In the genomic region with DNA sequence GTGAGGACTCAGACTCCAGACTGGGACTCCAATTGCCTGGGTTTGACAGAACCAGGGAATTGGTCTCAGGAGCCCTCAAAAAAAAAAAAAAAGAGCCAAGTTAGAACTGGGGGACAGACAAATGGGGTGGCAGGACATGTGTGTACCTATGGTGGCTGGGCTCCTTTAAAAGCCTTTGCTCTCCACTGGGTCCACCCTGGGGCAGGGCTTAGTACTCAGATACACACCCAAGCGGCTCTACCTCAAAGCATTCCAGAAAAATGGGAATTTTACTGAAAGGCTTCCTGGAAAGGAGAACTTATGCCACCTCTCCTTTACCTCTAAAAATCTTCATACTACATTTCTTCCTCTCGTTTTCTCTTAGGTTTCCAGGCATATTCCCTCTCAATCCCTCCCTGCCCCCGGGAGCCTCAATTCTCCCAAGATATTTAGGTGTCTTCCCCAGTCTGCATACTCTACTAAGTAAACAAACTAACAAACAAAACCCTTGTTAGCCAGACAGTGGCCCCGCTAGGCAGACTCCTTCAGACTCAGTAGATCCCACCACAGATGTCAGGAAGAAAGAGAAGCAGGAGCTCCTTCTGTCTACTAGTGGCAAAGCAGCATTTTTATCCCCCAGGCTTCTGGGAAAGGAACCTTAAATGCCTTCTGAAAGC, we compare ENCODE assay signal across 7 cellular contexts. TPM values are rescaled to one million over a fixed set of nuclear protein-coding genes. Genes with fewer than 3 reads are reported as not detected.
DNase-seq lines count a peak whose midpoint lies in the region; ATAC-seq, FAIRE-seq and TF ChIP-seq lines count a peak whose summit lies in the region.

No MANE protein-coding gene starts in this region.

- TF ChIP-seq CTCF in kidney (IDR thresholded peaks at IDR 0.05; ENCODE audit: borderline replicate concordance, extremely low read depth, insufficient read depth) = no peak

- peak in 1 of 2 donors; percentile 5 for ATAC-seq in activated naive CD4-positive, alpha-beta T cell treated with anti-CD3 and anti-CD28 coated beads, Interleukin-2, amount 50 U/mL, for 72 hours
- no peak for ATAC-seq in HG03039 (IDR thresholded peaks at IDR 0.05; ENCODE audit: unreplicated experiment)

- H3K9ac ChIP-seq in HUES64 (ENCODE audit: low read depth, low read length) (peak overlapping the region; percentile 81), kidney (ENCODE audit: low read length in 2 of 2) (peak overlapping the region; percentile 50 to 89), stomach smooth muscle (ENCODE audit: low read length in 2 of 2) (peak overlapping the region; percentile 93 to 100)

- peak overlapping the region; percentile 99 for H3K4me3 ChIP-seq in HUES64 (ENCODE audit: low read length)
- H3K4me3 ChIP-seq in kidney (ENCODE audit: low read length in 2 of 2) = peak overlapping the region; percentile 97 to 98
- H3K4me3 ChIP-seq in stomach smooth muscle (ENCODE audit: low read length in 2 of 2) = peak overlapping the region; percentile 94 to 95

- 50% methylated on average over 4 of the region's 4 CpGs for WGBS in HUES64

- peaks cover 45 to 50% of the 10 kb centered on the region in 2 donors for H3K36me3 Mint-ChIP-seq in activated naive CD4-positive, alpha-beta T cell treated with anti-CD3 and anti-CD28 coated beads, Interleukin-2, amount 50 U/mL, for 72 hours

- H3K27ac ChIP-seq in HUES64 (ENCODE audit: low read depth, low read length) = peak overlapping the region; percentile 31; the same call in 1 of the 2 replicates
- no peak overlapping the region for H3K27ac ChIP-seq in kidney (ENCODE audit: low read depth in 2 of 2, low read length in 2 of 2)
- peak overlapping the region; percentile 95 for H3K27ac ChIP-seq in stomach smooth muscle (ENCODE audit: low read length)

- H3K27ac Mint-ChIP-seq in activated naive CD4-positive, alpha-beta T cell treated with anti-CD3 and anti-CD28 coated beads, Interleukin-2, amount 50 U/mL, for 72 hours = peak overlapping the region; percentile 96 to 100

- H3K27me3 ChIP-seq in HUES64 (ENCODE audit: insufficient read depth, low read length) (no peaks in the 10 kb centered on the region), stomach smooth muscle (ENCODE audit: control insufficient read depth in 1 of 2, insufficient read depth in 2 of 2, low read length in 2 of 2) (no peaks in the 10 kb centered on the region)

- no peaks in the 10 kb centered on the region for H3K9me3 ChIP-seq in HUES64 (ENCODE audit: insufficient read depth, low read depth, low read length)
- H3K9me3 ChIP-seq in kidney (ENCODE audit: control insufficient read depth in 1 of 2, low read length in 2 of 2) = no peaks in the 10 kb centered on the region
- no peaks in the 10 kb centered on the region for H3K9me3 ChIP-seq in stomach smooth muscle (ENCODE audit: control insufficient read depth in 2 of 2, low read length in 2 of 2)

- H3K4me1 ChIP-seq in HUES64 (ENCODE audit: insufficient read depth, low read length) (peaks cover 16% of the 10 kb centered on the region), kidney (ENCODE audit: control insufficient read depth in 1 of 2, insufficient read depth in 1 of 2, low read depth in 1 of 2, low read length in 2 of 2) (peaks cover 12 to 19% of the 10 kb centered on the region in 2 donors), stomach smooth muscle (ENCODE audit: control insufficient read depth, insufficient read depth, low read length) (peaks cover 28% of the 10 kb centered on the region)

- DNase-seq in activated naive CD4-positive, alpha-beta T cell treated with anti-CD3 and anti-CD28 coated beads, Interleukin-2, amount 50 U/mL, for 72 hours (ENCODE audit: low spot score in 2 of 2) = peak in 1 of 2 donors; percentile 26
- DNase-seq in kidney = no peak
- DNase-seq in NCI-H1048 (lab: John Stamatoyannopoulos, UW) = no peak
- DNase-seq in GF-D8 (lab: John Stamatoyannopoulos, UW) = no peak

- peaks cover 39% of the 10 kb centered on the region for H3K36me3 ChIP-seq in HUES64 (ENCODE audit: insufficient read depth, low read length)
- peaks cover 14 to 16% of the 10 kb centered on the region in 2 donors for H3K36me3 ChIP-seq in kidney (ENCODE audit: control insufficient read depth in 1 of 2, insufficient read depth in 2 of 2, low read length in 2 of 2)
- H3K36me3 ChIP-seq in stomach smooth muscle (ENCODE audit: control insufficient read depth in 2 of 2, insufficient read depth in 2 of 2, low read length in 2 of 2) = peaks cover 26 to 28% of the 10 kb centered on the region in 2 donors

- intact Hi-C loops in kidney (cut with DNase I) = no loop called here

- no peak for FAIRE-seq in kidney (lab: Jason Lieb, UNC)

- H3K9me3 Mint-ChIP-seq in activated naive CD4-positive, alpha-beta T cell treated with anti-CD3 and anti-CD28 coated beads, Interleukin-2, amount 50 U/mL, for 72 hours = no peaks in the 10 kb centered on the region

RNA-seq across cellular contexts. Expression of a gene that starts 0.8 kb away (rescaled TPM):
- polyA plus RNA-seq in HUES64 (2013, experiment 1 of 2) = 18.9 TPM
- polyA plus RNA-seq in HUES64 (2013, experiment 2 of 2) = 18.6 TPM
- total RNA-seq in activated naive CD4-positive, alpha-beta T cell treated with anti-CD3 and anti-CD28 coated beads, Interleukin-2, amount 50 U/mL, for 72 hours = 100 to 1,000 TPM; 126 to 201 TPM
- total RNA-seq in kidney = 70.2 TPM
- 14.5 TPM for polyA plus RNA-seq in kidney (ENCODE audit: insufficient read depth, low read depth, low replicate concordance)

RNA-seq across cellular contexts. Expression of a gene that starts 1.4 kb away (rescaled TPM):
- 27.3 TPM for polyA plus RNA-seq in HUES64 (2013, experiment 1 of 2)
- 22.9 TPM for polyA plus RNA-seq in HUES64 (2013, experiment 2 of 2)
- total RNA-seq in activated naive CD4-positive, alpha-beta T cell treated with anti-CD3 and anti-CD28 coated beads, Interleukin-2, amount 50 U/mL, for 72 hours = 10 to 100 TPM; 13.3 to 21.6 TPM
- total RNA-seq in kidney = 24.7 TPM
- 8.5 TPM for polyA plus RNA-seq in kidney (ENCODE audit: insufficient read depth, low read depth, low replicate concordance)

RNA-seq across cellular contexts. Expression of a gene that starts 31.9 kb away (rescaled TPM):
- polyA plus RNA-seq in HUES64 (2013, experiment 1 of 2) = 181 TPM
- polyA plus RNA-seq in HUES64 (2013, experiment 2 of 2) = 168 TPM
- total RNA-seq in activated naive CD4-positive, alpha-beta T cell treated with anti-CD3 and anti-CD28 coated beads, Interleukin-2, amount 50 U/mL, for 72 hours = 1 to 10 TPM; 1.5 to 5.4 TPM
- total RNA-seq in kidney = 846 TPM
- polyA plus RNA-seq in kidney (ENCODE audit: insufficient read depth, low read depth, low replicate concordance) = 776 TPM

RNA-seq across cellular contexts. Expression of a gene that starts 52.6 kb away (rescaled TPM):
- polyA plus RNA-seq in HUES64 (2013, experiment 1 of 2) = 8.8 TPM
- 10.9 TPM for polyA plus RNA-seq in HUES64 (2013, experiment 2 of 2)
- total RNA-seq in activated naive CD4-positive, alpha-beta T cell treated with anti-CD3 and anti-CD28 coated beads, Interleukin-2, amount 50 U/mL, for 72 hours = 10 to 100 TPM; 20.9 to 32.0 TPM
- total RNA-seq in kidney = 37.4 TPM
- polyA plus RNA-seq in kidney (ENCODE audit: insufficient read depth, low read depth, low replicate concordance) = 16.4 TPM

Comparison
In these comparisons a context has a peak if more than half of its experiments do, and no peak if none do; other contexts are left out.
1. H3K27ac ChIP-seq: peak in HUES64 (single experiment) and stomach smooth muscle (single experiment); none in kidney (0 of 2).
2. RNA of a gene that starts 31.9 kb away (total RNA-seq): 846 TPM in kidney (single experiment); 1.5 to 5.4 TPM in activated naive CD4-positive, alpha-beta T cell treated with anti-CD3 and anti-CD28 coated beads, Interleukin-2, amount 50 U/mL, for 72 hours; every median in the first group is over 100 times any median in the second.
3. Peak in every context shown above with its lines, with median percentiles within 50 percentile points of each other: H3K4me3 ChIP-seq and H3K9ac ChIP-seq.